8 cellular contexts compared by ENCODE assay signal in the genomic region with DNA sequence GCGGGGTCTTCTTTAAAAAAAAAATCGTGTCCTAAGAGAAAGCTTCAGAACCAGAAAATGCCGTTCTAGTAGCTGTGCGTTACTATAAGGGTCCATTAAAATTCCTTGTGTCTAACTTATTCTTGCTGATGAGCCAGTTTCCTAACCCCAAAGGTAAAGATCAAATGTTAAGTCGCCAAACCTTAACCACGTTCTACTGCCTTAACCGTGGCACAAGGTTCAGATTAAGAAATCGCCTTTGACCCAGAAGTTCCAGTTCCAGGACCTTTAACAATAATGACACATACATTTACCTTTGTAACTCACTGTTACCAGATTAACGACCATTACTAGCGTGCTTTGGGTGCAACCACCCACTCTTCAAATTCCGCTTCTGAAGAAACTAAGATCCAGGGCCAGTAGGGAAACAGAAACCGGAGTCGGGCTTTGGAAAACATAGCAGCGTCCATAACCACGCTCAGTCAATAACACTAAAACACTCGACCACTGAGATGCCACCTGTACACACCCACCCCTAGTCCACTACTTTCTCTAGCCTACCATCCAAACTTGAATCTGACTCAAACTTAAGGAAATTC. TPM values are rescaled to one million over a fixed set of nuclear protein-coding genes. Genes with fewer than 3 reads are reported as not detected.
DNase-seq lines count a peak whose midpoint lies in the region; TF ChIP-seq lines count a peak whose summit lies in the region.

No MANE protein-coding gene starts in this region.

- H3K4me3 ChIP-seq in H7 (ENCODE audit: insufficient read depth, low read depth, low read length) (peak overlapping the region; percentile 84), LNCaP clone FGC (ENCODE audit: low read depth, low read length) (peak overlapping the region; percentile 89), ascending aorta (peak overlapping the region; percentile 81 to 94)

- peaks cover 4% of the 10 kb centered on the region for H3K36me3 Mint-ChIP-seq in T-helper 1 cell treated with Interleukin-12 subunit alpha and Interleukin-12 subunit beta and Interleukin-4 antibody, amounts not matched to agents 30 μg/mL and 1 μg/mL, for 36 hours (ENCODE audit: low read depth)
- H3K36me3 Mint-ChIP-seq in stimulated activated naive CD8-positive, alpha-beta T cell treated with anti-CD3 and anti-CD28 coated beads, Interleukin-15, Interleukin-2, amounts not matched to agents 100 ng/mL and 50 ng/mL, for 24 hours (ENCODE audit: low read depth) = peaks cover 20% of the 10 kb centered on the region

- no peak for TF ChIP-seq CTCF in LNCaP clone FGC (IDR thresholded peaks at IDR 0.05; ENCODE audit: control insufficient read depth, extremely low read depth, insufficient read depth)
- TF ChIP-seq CTCF in ascending aorta (IDR thresholded peaks at IDR 0.05) = no peak

- H3K4me1 Mint-ChIP-seq in T-helper 1 cell treated with Interleukin-12 subunit alpha and Interleukin-12 subunit beta and Interleukin-4 antibody, amounts not matched to agents 30 μg/mL and 1 μg/mL, for 36 hours (ENCODE audit: low read depth) = peaks cover 29% of the 10 kb centered on the region
- H3K4me1 Mint-ChIP-seq in stimulated activated naive CD8-positive, alpha-beta T cell treated with anti-CD3 and anti-CD28 coated beads, Interleukin-15, Interleukin-2, amounts not matched to agents 100 ng/mL and 50 ng/mL, for 24 hours (ENCODE audit: low read depth) = peaks cover 42% of the 10 kb centered on the region

- H3K9me3 ChIP-seq in ascending aorta = no peaks in the 10 kb centered on the region

- no peaks in the 10 kb centered on the region for H3K9me3 Mint-ChIP-seq in T-helper 1 cell treated with Interleukin-12 subunit alpha and Interleukin-12 subunit beta and Interleukin-4 antibody, amounts not matched to agents 30 μg/mL and 1 μg/mL, for 36 hours
- H3K9me3 Mint-ChIP-seq in stimulated activated naive CD8-positive, alpha-beta T cell treated with anti-CD3 and anti-CD28 coated beads, Interleukin-15, Interleukin-2, amounts not matched to agents 100 ng/mL and 50 ng/mL, for 24 hours = no peaks in the 10 kb centered on the region

- H3K27ac ChIP-seq in ascending aorta = peak overlapping the region; percentile 89 to 91

- no peaks in the 10 kb centered on the region for H3K27me3 ChIP-seq in H7 (ENCODE audit: control insufficient read depth, insufficient read depth, low read length)
- H3K27me3 ChIP-seq in ascending aorta = no peaks in the 10 kb centered on the region

- peaks cover 21% of the 10 kb centered on the region for H3K27me3 Mint-ChIP-seq in T-helper 1 cell treated with Interleukin-12 subunit alpha and Interleukin-12 subunit beta and Interleukin-4 antibody, amounts not matched to agents 30 μg/mL and 1 μg/mL, for 36 hours (ENCODE audit: low read depth)
- peaks cover 20% of the 10 kb centered on the region for H3K27me3 Mint-ChIP-seq in stimulated activated naive CD8-positive, alpha-beta T cell treated with anti-CD3 and anti-CD28 coated beads, Interleukin-15, Interleukin-2, amounts not matched to agents 100 ng/mL and 50 ng/mL, for 24 hours

- peak overlapping the region; percentile 98 for H3K4me3 Mint-ChIP-seq in T-helper 1 cell treated with Interleukin-12 subunit alpha and Interleukin-12 subunit beta and Interleukin-4 antibody, amounts not matched to agents 30 μg/mL and 1 μg/mL, for 36 hours
- H3K4me3 Mint-ChIP-seq in stimulated activated naive CD8-positive, alpha-beta T cell treated with anti-CD3 and anti-CD28 coated beads, Interleukin-15, Interleukin-2, amounts not matched to agents 100 ng/mL and 50 ng/mL, for 24 hours = peak overlapping the region; percentile 98

- H3K36me3 ChIP-seq in H7 (replicated peaks; ENCODE audit: control insufficient read depth, insufficient read depth, low read length) (0 out of 2 replicates have a peak, but pooled peaks cover 1% of the 10 kb centered on the region), ascending aorta (peaks cover under 1 to 1% of the 10 kb centered on the region in 2 donors)

- H3K4me1 ChIP-seq in ascending aorta = peaks cover 0 to 3% of the 10 kb centered on the region in 2 donors

- peak overlapping the region; percentile 98 for H3K27ac Mint-ChIP-seq in T-helper 1 cell treated with Interleukin-12 subunit alpha and Interleukin-12 subunit beta and Interleukin-4 antibody, amounts not matched to agents 30 μg/mL and 1 μg/mL, for 36 hours
- peak overlapping the region; percentile 95 for H3K27ac Mint-ChIP-seq in stimulated activated naive CD8-positive, alpha-beta T cell treated with anti-CD3 and anti-CD28 coated beads, Interleukin-15, Interleukin-2, amounts not matched to agents 100 ng/mL and 50 ng/mL, for 24 hours

- no peak for DNase-seq in T-helper 1 cell
- no peak for DNase-seq in H7
- DNase-seq in LNCaP clone FGC (ENCODE audit: low read depth) = no peak
- DNase-seq in ascending aorta (ENCODE audit: low spot score in 2 of 2) = no peak
- DNase-seq in iPS-NIHi7 (ENCODE audit: extremely low spot score) = peak; percentile 15
- no peak for DNase-seq in putamen (ENCODE audit: low spot score)

- intact Hi-C loops in ascending aorta (cut with DNase I) = loop anchor here (1.0 to 10.0 kb wide), 4 partner anchors 81 to 771 kb away; a partner anchor contains a TSS

RNA-seq across cellular contexts. Expression of a gene that starts 0.6 kb away (rescaled TPM):
- total RNA-seq in H7 (2014; rRNA removed; shearing (Covaris generic)) = 26.2 and 30.2 TPM in 2 replicates
- 2.4 TPM for total RNA-seq in ascending aorta
